ENCODE assay signal across 9 cellular contexts in the genomic region with DNA sequence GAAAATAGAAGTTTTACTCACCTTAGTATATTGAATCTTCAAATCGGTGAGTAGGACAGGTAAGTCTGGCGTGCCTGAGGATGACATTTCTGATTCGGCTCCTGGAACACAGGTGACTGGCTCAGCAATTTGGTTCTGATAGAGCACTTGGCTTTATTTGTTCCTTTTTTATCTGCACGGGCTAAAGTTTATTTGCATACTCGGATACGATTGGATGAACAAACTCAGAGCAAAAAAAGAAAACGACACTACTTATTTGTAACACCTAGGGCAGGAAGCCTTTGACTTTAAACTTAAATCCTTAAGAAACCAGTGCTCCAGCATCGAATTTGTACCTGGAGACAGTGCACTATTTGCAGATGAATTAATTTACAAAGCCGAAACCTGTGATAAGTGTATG. TPM values are rescaled to one million over a fixed set of nuclear protein-coding genes. Genes with fewer than 3 reads are reported as not detected.
DNase-seq lines count a peak whose midpoint lies in the region; ATAC-seq, FAIRE-seq and TF ChIP-seq lines count a peak whose summit lies in the region.
"Had no signal": no experiment of that assay in that cellular context is flagged by ENCODE, and none has a peak within 500 bp of the region (broad histone marks: within the 10 kb centered on the region; RNA-seq: fewer than 3 reads in every experiment).

A gene (minus strand): TSS at position 140 of the 400 bp plus-strand sequence. CDS start 53 bp downstream, at position 87.

- WGBS in esophagus muscularis mucosa, result 45% methylated on average over 9 of the region's 9 CpGs
- no CpG with 5 or more reads among the region's 9 CpGs for WGBS in neuronal stem cell (ENCODE audit: extremely low coverage in 2 of 2, insufficient read length in 2 of 2, insufficient replicate concordance in 1 of 2), 2 donors

- TF ChIP-seq EP300 in esophagus muscularis mucosa (IDR thresholded peaks at IDR 0.05), result no peak

- no peak within 1 kb of the TSS for H3K18ac ChIP-seq in neuronal stem cell (ENCODE audit: low read length)

- peaks cover 5% of the 10 kb centered on the region for H3K4me1 Mint-ChIP-seq in CD4-positive, alpha-beta T cell (ENCODE audit: low read depth)

- H3K36me3 Mint-ChIP-seq in CD4-positive, alpha-beta T cell (ENCODE audit: low read depth), result no peaks in the 10 kb centered on the region

- no peak within 1 kb of the TSS for H3K23ac ChIP-seq in neuronal stem cell (ENCODE audit: low read depth, low read length, poor library complexity)

- H3K14ac ChIP-seq in neuronal stem cell (ENCODE audit: low read length), result no peak within 1 kb of the TSS

- no peak within 1 kb of the TSS for H3K27ac ChIP-seq in CD4-positive, alpha-beta T cell (ENCODE audit: low read depth, low read length)
- H3K27ac ChIP-seq in esophagus muscularis mucosa (replicated peaks in 1 of 4) (peak within 1 kb of the TSS; percentile 50 to 62 (median 54)), neuronal stem cell (replicated peaks; ENCODE audit: low read length) (no peak within 1 kb of the TSS)

- H3K4me1 ChIP-seq in esophagus muscularis mucosa, result peaks cover 4 to 38% (median 22%) of the 10 kb centered on the region in 4 donors
- H3K4me1 ChIP-seq in neuronal stem cell (ENCODE audit: control insufficient read depth in 2 of 2, insufficient read depth in 1 of 2, low read depth in 1 of 2, low read length in 2 of 2), result no peaks in the 10 kb centered on the region

- H3K9me3 Mint-ChIP-seq in CD4-positive, alpha-beta T cell, result peaks cover 2% of the 10 kb centered on the region

- H3K9ac ChIP-seq in neuronal stem cell (ENCODE audit: low read depth, low read length, poor library complexity), result no peak within 1 kb of the TSS

- CTCF ChIA-PET in CD4-positive, alpha-beta T cell (lab: Charles Lee), result no interaction called here

- H2BK15ac ChIP-seq in neuronal stem cell (ENCODE audit: low read length), result no peak within 1 kb of the TSS

- no peak within 1 kb of the TSS for H4K91ac ChIP-seq in neuronal stem cell (ENCODE audit: low read depth, low read length, poor library complexity)

- H3K36me3 ChIP-seq in esophagus muscularis mucosa, result no peaks in the 10 kb centered on the region
- no peaks in the 10 kb centered on the region for H3K36me3 ChIP-seq in neuronal stem cell (replicated peaks in 1 of 2; ENCODE audit: control insufficient read depth in 2 of 2, insufficient read depth in 2 of 2, low read length in 2 of 2)

- no peaks in the 10 kb centered on the region for H3K9me3 ChIP-seq in CD4-positive, alpha-beta T cell (ENCODE audit: control insufficient read depth, low read length)
- H3K9me3 ChIP-seq in esophagus muscularis mucosa (no peaks in the 10 kb centered on the region), neuronal stem cell (replicated peaks in 1 of 2; ENCODE audit: control insufficient read depth in 2 of 2, insufficient read depth in 1 of 2, low read depth in 1 of 2, low read length in 2 of 2) (no peaks in the 10 kb centered on the region)

- H2AK5ac ChIP-seq in neuronal stem cell (ENCODE audit: low read depth, low read length), result no peak within 1 kb of the TSS

- H3K4me3 Mint-ChIP-seq in CD4-positive, alpha-beta T cell, result peak within 1 kb of the TSS; percentile 44

- POLR2A ChIA-PET in CD4-positive, alpha-beta T cell (lab: Charles Lee), result no interaction called here

- no peak for FAIRE-seq in GM12891 (lab: Jason Lieb, UNC)
- FAIRE-seq: G401.6 had no signal

- no peak within 1 kb of the TSS for H3K4me2 ChIP-seq in neuronal stem cell (ENCODE audit: insufficient read depth, low read length, poor library complexity, severe bottlenecking)

- peak within 1 kb of the TSS; percentile 26 for H2AFZ ChIP-seq in neuronal stem cell (ENCODE audit: low read length)

- H3K27me3 Mint-ChIP-seq in CD4-positive, alpha-beta T cell, result peaks cover 42% of the 10 kb centered on the region

- no peak within 1 kb of the TSS for H2BK12ac ChIP-seq in neuronal stem cell (ENCODE audit: low read length)

- no peak within 1 kb of the TSS for H2BK120ac ChIP-seq in neuronal stem cell (ENCODE audit: low read depth, low read length)

- H3K27me3 ChIP-seq in CD4-positive, alpha-beta T cell (ENCODE audit: control insufficient read depth, insufficient read depth, low read length), result no peaks in the 10 kb centered on the region
- H3K27me3 ChIP-seq in esophagus muscularis mucosa, result no peaks in the 10 kb centered on the region
- H3K27me3 ChIP-seq in neuronal stem cell (ENCODE audit: control insufficient read depth in 3 of 3, insufficient read depth in 3 of 3, low read depth in 1 of 3, low read length in 3 of 3), result no peaks in the 10 kb centered on the region

- H3K4me3 ChIP-seq in esophagus muscularis mucosa, result peak within 1 kb of the TSS; percentile 40 to 58 (median 44)
- H3K4me3 ChIP-seq in neuronal stem cell (ENCODE audit: low read length in 2 of 2), result no peak within 1 kb of the TSS

- DNase-seq in CD4-positive, alpha-beta T cell, result no peak
- peak; percentile 79 for DNase-seq in NCI-H510A treated with DMSO at 0.1 percent for 48 hours (lab: John Stamatoyannopoulos, UW)
- DNase-seq in esophagus muscularis mucosa (ENCODE audit: extremely low spot score), result no peak
- DNase-seq in neuronal stem cell (ENCODE audit: low spot score), result no peak
- DNase-seq in NCI-H128 (lab: John Stamatoyannopoulos, UW; ENCODE audit: unreplicated experiment), result no peak
- no peak for DNase-seq in GM12891 (ENCODE audit: insufficient read length, low spot score)

- H3K4ac ChIP-seq in neuronal stem cell (ENCODE audit: low read length), result no peak within 1 kb of the TSS

- H3K79me1 ChIP-seq in neuronal stem cell (ENCODE audit: low read depth, low read length), result no peaks in the 10 kb centered on the region

- no peak within 1 kb of the TSS for H3K27ac Mint-ChIP-seq in CD4-positive, alpha-beta T cell

- no peak for ATAC-seq in CD4-positive, alpha-beta T cell (ENCODE audit: poor library complexity)
- no peak for ATAC-seq in GM19328 (IDR thresholded peaks at IDR 0.05; ENCODE audit: unreplicated experiment)
- ATAC-seq in HG03108 (IDR thresholded peaks at IDR 0.05; ENCODE audit: unreplicated experiment), result no peak

- TF ChIP-seq POLR2A in esophagus muscularis mucosa (IDR thresholded peaks at IDR 0.05; ENCODE audit: low read depth) (no peak), GM12891 (IDR thresholded peaks at IDR 0.05; ENCODE audit: low read depth, low read length) (no peak)

- TF ChIP-seq CTCF in CD4-positive, alpha-beta T cell (IDR thresholded peaks at IDR 0.05), result no peak
- TF ChIP-seq CTCF in esophagus muscularis mucosa (IDR thresholded peaks at IDR 0.05), result no peak

- no peak within 1 kb of the TSS for H4K8ac ChIP-seq in neuronal stem cell (ENCODE audit: low read depth, low read length)

- intact Hi-C loops in CD4-positive, alpha-beta T cell (cut with DNase I, micrococcal nuclease), result no loop called here
- intact Hi-C loops in esophagus muscularis mucosa (cut with DNase I), result no loop called here

- H2BK5ac ChIP-seq in neuronal stem cell (ENCODE audit: low read length), result no peak within 1 kb of the TSS

TF ChIP-seq in GM12891, 5 proteins besides CTCF, POLR2A, EP300 and RAD21:
- TF ChIP-seq TAF1 (IDR thresholded peaks at IDR 0.05; ENCODE audit: low read depth, low read length) (no peak), POLR2AphosphoS5 (IDR thresholded peaks at IDR 0.05; ENCODE audit: low read depth, low read length) (no peak), PAX5 (IDR thresholded peaks at IDR 0.05; ENCODE audit: insufficient read depth, low read length, severe bottlenecking) (no peak), POU2F2 (IDR thresholded peaks at IDR 0.05; ENCODE audit: low read depth, low read length) (no peak), SPI1 (IDR thresholded peaks at IDR 0.05; ENCODE audit: low read depth, low read length) (no peak)
TF ChIP-seq in GM12891: peak in this region for 0.

RNA-seq across cellular contexts. Expression of the gene that starts here (rescaled TPM):
- under 1 TPM in 1 of 2 experiments, not detected in 1; 0.39 TPM for total RNA-seq in CD4-positive, alpha-beta T cell
- 10 to 100 TPM; 66.4 to 97.5 (median 82.3) TPM for total RNA-seq in esophagus muscularis mucosa
- 0.11 TPM for polyA plus RNA-seq in neuronal stem cell (2013, experiment 1 of 2)
- polyA plus RNA-seq in neuronal stem cell (2013, experiment 2 of 2), result 0.12 TPM
- polyA plus RNA-seq in GM12891 (2012; ENCODE audit: low read depth, missing spikeins), result not detected

Comparison
In these comparisons a context has a peak if more than half of its experiments do, and no peak if none do; other contexts are left out.
1. RNA of the gene that starts here (total RNA-seq): 66.4 to 97.5 TPM in esophagus muscularis mucosa; 0.39 TPM in CD4-positive, alpha-beta T cell; every median in the first group is over 10 times any median in the second.
2. H3K27ac ChIP-seq: peak in esophagus muscularis mucosa (4 of 4); none in CD4-positive, alpha-beta T cell (single experiment) and neuronal stem cell (single experiment).
3. H3K4me3 ChIP-seq: peak in esophagus muscularis mucosa (4 of 4); none in neuronal stem cell (0 of 2).